ENCODE assay signal across 8 cellular contexts in the genomic region with DNA sequence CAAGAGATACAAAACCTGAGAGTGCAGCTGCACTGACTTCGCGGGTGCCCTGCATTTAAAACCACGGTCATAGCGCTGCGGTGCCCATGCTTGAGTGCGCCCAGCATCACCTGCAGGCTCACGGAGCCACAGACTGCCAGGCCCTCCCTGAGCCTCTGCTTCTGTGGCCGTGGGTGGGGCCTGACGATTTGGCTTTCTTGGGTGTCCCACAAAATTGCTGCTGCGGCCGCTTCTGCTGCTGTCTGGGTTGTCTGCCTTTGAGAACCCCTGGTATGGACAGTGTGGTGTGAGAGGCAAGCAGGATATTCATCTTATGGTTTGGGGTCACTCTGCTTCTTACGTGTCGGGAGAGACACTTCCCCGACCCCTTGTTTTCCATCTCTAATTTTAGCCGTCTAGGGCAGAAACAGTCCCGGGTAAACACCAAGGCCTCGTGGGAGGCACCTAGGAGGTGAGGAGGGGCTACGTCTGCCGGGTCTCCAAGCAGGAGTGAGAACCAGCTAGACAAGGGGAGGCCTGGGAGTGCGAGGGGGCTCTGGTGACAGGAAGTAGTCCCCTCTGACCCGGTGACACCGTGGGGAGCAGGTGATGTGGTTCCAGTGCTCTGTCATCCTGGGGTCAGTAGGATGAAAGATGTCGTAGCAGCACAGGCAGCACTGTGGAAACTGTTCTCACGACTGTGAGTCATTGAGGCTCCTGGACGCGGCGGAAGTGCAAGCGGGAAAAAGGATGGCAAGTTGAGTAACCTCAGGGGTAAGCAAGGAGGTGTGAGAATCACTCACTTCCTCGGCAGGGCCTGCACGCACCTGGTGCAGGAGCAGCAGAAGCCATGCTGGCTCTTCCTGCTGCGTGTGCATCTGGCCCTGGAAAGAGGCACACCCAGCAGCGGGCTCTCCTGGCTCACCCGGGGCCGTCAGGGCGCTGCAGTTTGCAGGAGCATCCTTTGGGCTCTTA.
DNase-seq lines count a peak whose midpoint lies in the region; ATAC-seq lines count a peak whose summit lies in the region.

No MANE protein-coding gene starts in this region.

- H3K9me3 Mint-ChIP-seq in CD4-positive, CD25-positive, alpha-beta regulatory T cell = no peaks in the 10 kb centered on the region
- no peaks in the 10 kb centered on the region for H3K9me3 Mint-ChIP-seq in activated naive CD8-positive, alpha-beta T cell treated with anti-CD3 and anti-CD28 coated beads, Interleukin-2, amount 10 ng/mL, durations not matched to agents 7 days and 5 days

- no peak overlapping the region for H3K27ac ChIP-seq in CD4-positive, CD25-positive, alpha-beta regulatory T cell (ENCODE audit: insufficient read depth, low read length, poor library complexity, severe bottlenecking)
- no peak overlapping the region for H3K27ac ChIP-seq in neuronal stem cell (replicated peaks; ENCODE audit: low read length)

- no peak overlapping the region for H2AK5ac ChIP-seq in neuronal stem cell (ENCODE audit: low read depth, low read length)

- H3K4me3 Mint-ChIP-seq in CD4-positive, CD25-positive, alpha-beta regulatory T cell = peak overlapping the region in 2 of 4 donors; percentile 36 to 71
- peak overlapping the region; percentile 18 for H3K4me3 Mint-ChIP-seq in activated naive CD8-positive, alpha-beta T cell treated with anti-CD3 and anti-CD28 coated beads, Interleukin-2, amount 10 ng/mL, durations not matched to agents 7 days and 5 days

- peaks cover 11 to 53% (median 22%) of the 10 kb centered on the region in 4 donors for H3K4me1 Mint-ChIP-seq in CD4-positive, CD25-positive, alpha-beta regulatory T cell
- peaks cover 30% of the 10 kb centered on the region for H3K4me1 Mint-ChIP-seq in activated naive CD8-positive, alpha-beta T cell treated with anti-CD3 and anti-CD28 coated beads, Interleukin-2, amount 10 ng/mL, durations not matched to agents 7 days and 5 days

- no peak overlapping the region for H2BK12ac ChIP-seq in neuronal stem cell (ENCODE audit: low read length)

- peaks cover 4% of the 10 kb centered on the region for H3K79me1 ChIP-seq in neuronal stem cell (ENCODE audit: low read depth, low read length)

- H4K8ac ChIP-seq in neuronal stem cell (ENCODE audit: low read depth, low read length) = no peak overlapping the region

- H3K27me3 Mint-ChIP-seq in CD4-positive, CD25-positive, alpha-beta regulatory T cell = no peaks in the 10 kb centered on the region
- H3K27me3 Mint-ChIP-seq in activated naive CD8-positive, alpha-beta T cell treated with anti-CD3 and anti-CD28 coated beads, Interleukin-2, amount 10 ng/mL, durations not matched to agents 7 days and 5 days = no peaks in the 10 kb centered on the region

- H3K9me3 ChIP-seq in CD4-positive, CD25-positive, alpha-beta regulatory T cell (ENCODE audit: control insufficient read depth in 2 of 2, low read length in 2 of 2) = no peaks in the 10 kb centered on the region
- H3K9me3 ChIP-seq in neuronal stem cell (replicated peaks in 1 of 2; ENCODE audit: control insufficient read depth in 2 of 2, insufficient read depth in 1 of 2, low read depth in 1 of 2, low read length in 2 of 2) = peaks cover 0 to 19% of the 10 kb centered on the region in 2 donors

- no CpG with 5 or more reads among the region's 35 CpGs for WGBS in neuronal stem cell (ENCODE audit: extremely low coverage in 2 of 2, insufficient read length in 2 of 2, insufficient replicate concordance in 1 of 2), 2 donors

- H3K4ac ChIP-seq in neuronal stem cell (ENCODE audit: low read length) = no peak overlapping the region

- no peak overlapping the region for H2AFZ ChIP-seq in neuronal stem cell (ENCODE audit: low read length)

- H4K91ac ChIP-seq in neuronal stem cell (ENCODE audit: low read depth, low read length, poor library complexity) = no peak overlapping the region

- peak overlapping the region; percentile 50 for H2BK15ac ChIP-seq in neuronal stem cell (ENCODE audit: low read length)

- no peak overlapping the region for H2BK5ac ChIP-seq in neuronal stem cell (ENCODE audit: low read length)

- peaks cover 14% of the 10 kb centered on the region for H3K36me3 Mint-ChIP-seq in CD4-positive, CD25-positive, alpha-beta regulatory T cell
- H3K36me3 Mint-ChIP-seq in activated naive CD8-positive, alpha-beta T cell treated with anti-CD3 and anti-CD28 coated beads, Interleukin-2, amount 10 ng/mL, durations not matched to agents 7 days and 5 days = peaks cover 15% of the 10 kb centered on the region

- no peak overlapping the region for H3K14ac ChIP-seq in neuronal stem cell (ENCODE audit: low read length)

- H3K27me3 ChIP-seq in CD4-positive, CD25-positive, alpha-beta regulatory T cell (ENCODE audit: control insufficient read depth, insufficient read depth, low read length) = no peaks in the 10 kb centered on the region
- H3K27me3 ChIP-seq in neuronal stem cell (ENCODE audit: control insufficient read depth in 3 of 3, insufficient read depth in 3 of 3, low read depth in 1 of 3, low read length in 3 of 3) = no peaks in the 10 kb centered on the region

- peak overlapping the region; percentile 69 for H3K18ac ChIP-seq in neuronal stem cell (ENCODE audit: low read length)

- no peaks in the 10 kb centered on the region for H3K36me3 ChIP-seq in CD4-positive, CD25-positive, alpha-beta regulatory T cell (ENCODE audit: control insufficient read depth, insufficient read depth, low read length)
- no peaks in the 10 kb centered on the region for H3K36me3 ChIP-seq in neuronal stem cell (replicated peaks in 1 of 2; ENCODE audit: control insufficient read depth in 2 of 2, insufficient read depth in 2 of 2, low read length in 2 of 2)

- peak overlapping the region; percentile 16 for H3K23ac ChIP-seq in neuronal stem cell (ENCODE audit: low read depth, low read length, poor library complexity)

- H3K9ac ChIP-seq in neuronal stem cell (ENCODE audit: low read depth, low read length, poor library complexity) = no peak overlapping the region

- no peak overlapping the region for H3K4me2 ChIP-seq in neuronal stem cell (ENCODE audit: insufficient read depth, low read length, poor library complexity, severe bottlenecking)

- POLR2A ChIA-PET in activated naive CD8-positive, alpha-beta T cell treated with anti-CD3 and anti-CD28 coated beads, Interleukin-2, amount 10 ng/mL, durations not matched to agents 7 days and 5 days (lab: Charles Lee) = interaction anchor here (0.6 kb wide), 1 partner anchor 57 kb away, joined by 3 read pairs; no protein-coding TSS in a partner anchor

- ATAC-seq in CD4-positive, CD25-positive, alpha-beta regulatory T cell (ENCODE audit: low read depth in 2 of 2) = peak; percentile 55 to 61
- ATAC-seq in activated naive CD8-positive, alpha-beta T cell treated with anti-CD3 and anti-CD28 coated beads, Interleukin-2, amount 10 ng/mL, durations not matched to agents 7 days and 5 days (ENCODE audit: low read depth) = peak; percentile 81
- ATAC-seq in GM21717 (IDR thresholded peaks at IDR 0.05; ENCODE audit: unreplicated experiment) (no peak), GM19395 (IDR thresholded peaks at IDR 0.05; ENCODE audit: unreplicated experiment) (no peak)

- H3K27ac Mint-ChIP-seq in CD4-positive, CD25-positive, alpha-beta regulatory T cell = peak overlapping the region; percentile 52 to 93 (median 65)
- H3K27ac Mint-ChIP-seq in activated naive CD8-positive, alpha-beta T cell treated with anti-CD3 and anti-CD28 coated beads, Interleukin-2, amount 10 ng/mL, durations not matched to agents 7 days and 5 days = peak overlapping the region; percentile 87

- H2BK120ac ChIP-seq in neuronal stem cell (ENCODE audit: low read depth, low read length) = no peak overlapping the region

- DNase-seq in CD4-positive, CD25-positive, alpha-beta regulatory T cell = peak in 1 of 3 donors; percentile 69
- DNase-seq in T follicular helper cell (ENCODE audit: low read depth) (peak; percentile 47), neuronal stem cell (ENCODE audit: low spot score) (no peak), NCI-H2107 treated with DMSO at 0.1 percent for 48 hours (lab: John Stamatoyannopoulos, UW; ENCODE audit: unreplicated experiment) (no peak), cerebellar nuclear complex (lab: John Stamatoyannopoulos, UW) (no peak)
- DNase-seq in activated naive CD8-positive, alpha-beta T cell treated with anti-CD3 and anti-CD28 coated beads, Interleukin-2, amount 10 ng/mL, durations not matched to agents 7 days and 5 days = peak; percentile 49

- H3K4me3 ChIP-seq in CD4-positive, CD25-positive, alpha-beta regulatory T cell (ENCODE audit: low read depth, low read length) = no peak overlapping the region
- no peak overlapping the region for H3K4me3 ChIP-seq in neuronal stem cell (ENCODE audit: low read length in 2 of 2)

- no peaks in the 10 kb centered on the region for H3K4me1 ChIP-seq in CD4-positive, CD25-positive, alpha-beta regulatory T cell (ENCODE audit: control insufficient read depth, insufficient read depth, low read length, poor library complexity, severe bottlenecking)
- peaks cover 4 to 16% of the 10 kb centered on the region in 2 donors for H3K4me1 ChIP-seq in neuronal stem cell (ENCODE audit: control insufficient read depth in 2 of 2, insufficient read depth in 1 of 2, low read depth in 1 of 2, low read length in 2 of 2)

Comparison
In these comparisons a context has a peak if more than half of its experiments do, and no peak if none do; other contexts are left out.
1. ATAC-seq: peak in CD4-positive, CD25-positive, alpha-beta regulatory T cell (2 of 2) and activated naive CD8-positive, alpha-beta T cell treated with anti-CD3 and anti-CD28 coated beads, Interleukin-2, amount 10 ng/mL, durations not matched to agents 7 days and 5 days (single experiment); none in GM21717 (single experiment) and GM19395 (single experiment).
2. DNase-seq: peak in T follicular helper cell (single experiment) and activated naive CD8-positive, alpha-beta T cell treated with anti-CD3 and anti-CD28 coated beads, Interleukin-2, amount 10 ng/mL, durations not matched to agents 7 days and 5 days (single experiment); none in neuronal stem cell (single experiment), NCI-H2107 treated with DMSO at 0.1 percent for 48 hours (single experiment) and cerebellar nuclear complex (0 of 2).